16 cellular contexts compared by ENCODE assay signal in genomic region chr2:171707752-171708151, GRCh38.
"Had no signal": no experiment of that assay in that cellular context is flagged by ENCODE, and none has a peak within 500 bp of the region (broad histone marks: within the 10 kb centered on the region; RNA-seq: fewer than 3 reads in every experiment).

No MANE protein-coding gene starts in this region.

- H3K4me3 ChIP-seq: cardiac muscle cell, left ventricle myocardium inferior, tibial artery had no signal

- H3K27ac Mint-ChIP-seq: activated naive CD8-positive, alpha-beta T cell treated with anti-CD3 and anti-CD28 coated beads for 36 hours; activated T-helper 2 cell treated with anti-CD3 and anti-CD28 coated beads, Interferon-gamma antibody, Interleukin-2, Interleukin-4, amounts not matched to agents 10 μg/mL and 5 μg/mL and 100 μg/mL, durations not matched to agents 14 hours and 24 hours and 36 hours; immature natural killer cell; natural killer cell treated with Interleukin-12 subunit alpha and Interleukin-12 subunit beta and Interleukin-15 and Interleukin-18, amount 100 ng/mL, for 72 hours; stimulated activated naive CD8-positive, alpha-beta T cell treated with anti-CD3 and anti-CD28 coated beads, Interleukin-15, amount 100 ng/mL, for 72 hours had no signal

- H3K27me3 Mint-ChIP-seq: activated naive CD8-positive, alpha-beta T cell treated with anti-CD3 and anti-CD28 coated beads for 36 hours; natural killer cell treated with Interleukin-12 subunit alpha and Interleukin-12 subunit beta and Interleukin-15 and Interleukin-18, amount 100 ng/mL, for 72 hours; stimulated activated naive CD8-positive, alpha-beta T cell treated with anti-CD3 and anti-CD28 coated beads, Interleukin-15, amount 100 ng/mL, for 72 hours had no signal

- DNase-seq: activated naive CD4-positive, alpha-beta T cell treated with Interleukin-2 at 50 U/mL for 16 hours; activated naive CD8-positive, alpha-beta T cell treated with anti-CD3 and anti-CD28 coated beads for 36 hours; activated T-cell treated with anti-CD3 and anti-CD28 coated beads, Interleukin-2, amount 50 U/mL, for 1 hour; erythroblast; immature natural killer cell; kidney glomerular epithelial cell; left ventricle myocardium inferior; right cardiac atrium; stimulated activated CD4-positive, alpha-beta T cell treated with anti-CD3 and anti-CD28 coated beads, Interleukin-1b, Interleukin-23, amount 100 ng/mL, for 48 hours; stimulated activated naive CD8-positive, alpha-beta T cell treated with anti-CD3 and anti-CD28 coated beads, Interleukin-15, amount 100 ng/mL, for 72 hours; tibial artery had no signal

- H3K9me3 ChIP-seq: left ventricle myocardium inferior, tibial artery had no signal

- H3K9ac ChIP-seq: parathyroid adenoma had no signal

- H3K9me3 Mint-ChIP-seq: activated naive CD8-positive, alpha-beta T cell treated with anti-CD3 and anti-CD28 coated beads for 36 hours; activated T-helper 2 cell treated with anti-CD3 and anti-CD28 coated beads, Interferon-gamma antibody, Interleukin-2, Interleukin-4, amounts not matched to agents 10 μg/mL and 5 μg/mL and 100 μg/mL, durations not matched to agents 14 hours and 24 hours and 36 hours; immature natural killer cell; natural killer cell treated with Interleukin-12 subunit alpha and Interleukin-12 subunit beta and Interleukin-15 and Interleukin-18, amount 100 ng/mL, for 72 hours; stimulated activated naive CD8-positive, alpha-beta T cell treated with anti-CD3 and anti-CD28 coated beads, Interleukin-15, amount 100 ng/mL, for 72 hours had no signal

- H3K27ac ChIP-seq: cardiac muscle cell, foreskin keratinocyte, left ventricle myocardium inferior, parathyroid adenoma, tibial artery had no signal

- H3K36me3 Mint-ChIP-seq: activated naive CD8-positive, alpha-beta T cell treated with anti-CD3 and anti-CD28 coated beads for 36 hours; natural killer cell treated with Interleukin-12 subunit alpha and Interleukin-12 subunit beta and Interleukin-15 and Interleukin-18, amount 100 ng/mL, for 72 hours had no signal

- H2AFZ ChIP-seq: parathyroid adenoma had no signal

- H3K27me3 ChIP-seq: cardiac muscle cell, foreskin keratinocyte, tibial artery had no signal

- H3K4me3 Mint-ChIP-seq: activated naive CD8-positive, alpha-beta T cell treated with anti-CD3 and anti-CD28 coated beads for 36 hours; immature natural killer cell; natural killer cell treated with Interleukin-12 subunit alpha and Interleukin-12 subunit beta and Interleukin-15 and Interleukin-18, amount 100 ng/mL, for 72 hours; stimulated activated naive CD8-positive, alpha-beta T cell treated with anti-CD3 and anti-CD28 coated beads, Interleukin-15, amount 100 ng/mL, for 72 hours had no signal
